In genomic region chrX:111282141-111282540, GRCh38 we compare ENCODE assay signal across 29 cellular contexts. TPM values are rescaled to one million over a fixed set of nuclear protein-coding genes. Genes with fewer than 3 reads are reported as not detected.
"Had no signal": no experiment of that assay in that cellular context is flagged by ENCODE, and none has a peak within 500 bp of the region (broad histone marks: within the 10 kb centered on the region; RNA-seq: fewer than 3 reads in every experiment).

No MANE protein-coding gene starts in this region.

- FAIRE-seq: endometrium, islet of Langerhans, keratinocyte had no signal

- DNase-seq: colonic mucosa; cortex of kidney; effector CD8-positive, alpha-beta T cell; effector memory CD8-positive, alpha-beta T cell; endodermal cell; erythroblast; esophagus squamous epithelium; foreskin fibroblast; foreskin melanocyte; gastrocnemius medialis; glutamatergic neuron; head of caudate nucleus; heart right ventricle; hippocampal formation; left cardiac atrium; left lung; left ventricle myocardium superior; lower lobe of right lung; mesenchymal stem cell; mucosa of descending colon; naive B cell had no signal

- H3K4me1 Mint-ChIP-seq: mesothelial cell of epicardium, naive B cell had no signal

- H3K4me3 Mint-ChIP-seq: dendritic cell treated with granulocyte-macrophage colony-stimulating factor and Interleukin-4, amounts not matched to agents 40 ng/mL and 50 ng/mL, for 4 days; effector memory CD8-positive, alpha-beta T cell; endodermal cell; mesothelial cell of epicardium; naive B cell had no signal

- H3K27ac Mint-ChIP-seq: dendritic cell treated with granulocyte-macrophage colony-stimulating factor and Interleukin-4, amounts not matched to agents 40 ng/mL and 50 ng/mL, for 4 days; effector memory CD8-positive, alpha-beta T cell; endodermal cell; mesothelial cell of epicardium; naive B cell had no signal

- H3K27me3 Mint-ChIP-seq: dendritic cell treated with granulocyte-macrophage colony-stimulating factor and Interleukin-4, amounts not matched to agents 40 ng/mL and 50 ng/mL, for 4 days; effector memory CD8-positive, alpha-beta T cell; naive B cell had no signal

- H3K36me3 Mint-ChIP-seq: mesothelial cell of epicardium, naive B cell had no signal

- H3K9me3 Mint-ChIP-seq: dendritic cell treated with granulocyte-macrophage colony-stimulating factor and Interleukin-4, amounts not matched to agents 40 ng/mL and 50 ng/mL, for 4 days; effector memory CD8-positive, alpha-beta T cell; endodermal cell; mesothelial cell of epicardium had no signal

RNA-seq across cellular contexts. Expression of gene CAPN6, which starts 11.9 kb away (rescaled TPM):
- total RNA-seq: dermis microvascular lymphatic vessel endothelial cell, glomerular endothelial cell, left ventricle myocardium superior, lower lobe of right lung, lung microvascular endothelial cell had no signal
